ENCODE assay signal across 29 cellular contexts in genomic region chr6:137490961-137491360, GRCh38. TPM values are rescaled to one million over a fixed set of nuclear protein-coding genes. Genes with fewer than 3 reads are reported as not detected.
"Had no signal": no experiment of that assay in that cellular context is flagged by ENCODE, and none has a peak within 500 bp of the region (broad histone marks: within the 10 kb centered on the region; RNA-seq: fewer than 3 reads in every experiment).

No MANE protein-coding gene starts in this region.

- H3K9me3 ChIP-seq: mucosa of descending colon, psoas muscle, right lobe of liver, suprapubic skin, transverse colon, vagina had no signal

- H3K9me3 Mint-ChIP-seq: activated CD8-positive, alpha-beta T cell treated with anti-CD3 and anti-CD28 coated beads for 36 hours; activated T-helper 17 cell treated with anti-CD3 and anti-CD28 coated beads, Interleukin-2, amount 50 U/mL, for 72 hours; effector memory CD8-positive, alpha-beta T cell; neural crest cell; stimulated activated naive CD8-positive, alpha-beta T cell treated with anti-CD3 and anti-CD28 coated beads, Interleukin-15, Interleukin-2, amounts not matched to agents 100 ng/mL and 50 ng/mL, for 24 hours had no signal

- H3K4me1 ChIP-seq: foreskin keratinocyte, right lobe of liver had no signal

- H3K27ac ChIP-seq: epithelial cell of prostate, foreskin keratinocyte, psoas muscle, right lobe of liver, suprapubic skin, transverse colon, vagina had no signal

- H3K27ac Mint-ChIP-seq: activated CD8-positive, alpha-beta T cell treated with anti-CD3 and anti-CD28 coated beads for 36 hours; activated naive CD8-positive, alpha-beta T cell treated with anti-CD3 and anti-CD28 coated beads, Interleukin-2, amount 50 U/mL, for 24 hours; activated T-helper 17 cell treated with anti-CD3 and anti-CD28 coated beads, Interleukin-2, amount 50 U/mL, for 72 hours; effector memory CD8-positive, alpha-beta T cell; memory B cell; stimulated activated naive CD8-positive, alpha-beta T cell treated with anti-CD3 and anti-CD28 coated beads, Interleukin-15, Interleukin-2, amounts not matched to agents 100 ng/mL and 50 ng/mL, for 24 hours had no signal

- H3K4me3 Mint-ChIP-seq: activated CD4-positive, alpha-beta T cell treated with anti-CD3 and anti-CD28 coated beads, Interleukin-2, amount 10 ng/mL, durations not matched to agents 24 days and 14 days; activated CD8-positive, alpha-beta T cell treated with anti-CD3 and anti-CD28 coated beads for 36 hours; activated naive CD8-positive, alpha-beta T cell treated with anti-CD3 and anti-CD28 coated beads, Interleukin-2, amount 50 U/mL, for 24 hours; effector memory CD8-positive, alpha-beta T cell; memory B cell; neural crest cell; stimulated activated naive CD8-positive, alpha-beta T cell treated with anti-CD3 and anti-CD28 coated beads, Interleukin-15, Interleukin-2, amounts not matched to agents 100 ng/mL and 50 ng/mL, for 24 hours had no signal

- ATAC-seq: activated CD8-positive, alpha-beta T cell treated with anti-CD3 and anti-CD28 coated beads for 36 hours; activated naive CD8-positive, alpha-beta T cell treated with anti-CD3 and anti-CD28 coated beads, Interleukin-2, amount 50 U/mL, for 24 hours; effector memory CD8-positive, alpha-beta T cell; foreskin keratinocyte; mucosa of descending colon; psoas muscle; right lobe of liver had no signal

- H3K36me3 ChIP-seq: right lobe of liver, suprapubic skin, transverse colon, vagina had no signal

- DNase-seq: activated naive CD4-positive, alpha-beta T cell; activated naive CD8-positive, alpha-beta T cell treated with anti-CD3 and anti-CD28 coated beads, Interleukin-2, amount 50 U/mL, for 24 hours; activated T-cell treated with anti-CD3 and anti-CD28 coated beads, Interleukin-2, amount 50 U/mL, for 1 hour; anterior cingulate cortex; caudate nucleus; effector memory CD8-positive, alpha-beta T cell; foreskin keratinocyte; mucosa of descending colon; naive B cell; psoas muscle; right lobe of liver; small intestine; stimulated activated CD4-positive, alpha-beta T cell treated with anti-CD3 and anti-CD28 coated beads, Interleukin-15, amount 100 ng/mL, for 24 hours; stimulated activated CD4-positive, alpha-beta T cell treated with anti-CD3 and anti-CD28 coated beads, Interleukin-2, amount 100 ng/mL, for 48 hours; transverse colon had no signal

- H3K36me3 Mint-ChIP-seq: brain had no signal

- H3K4me3 ChIP-seq: mucosa of descending colon, psoas muscle, right lobe of liver, suprapubic skin, transverse colon, vagina had no signal

RNA-seq across cellular contexts. Expression of gene OLIG3, which starts 3.2 kb away (rescaled TPM):
- total RNA-seq: activated CD4-positive, alpha-beta T cell treated with anti-CD3 and anti-CD28 coated beads, Interleukin-2, amount 10 ng/mL, durations not matched to agents 24 days and 14 days; dermis microvascular lymphatic vessel endothelial cell; fibroblast of lung; foreskin keratinocyte; liver; mucosa of descending colon; osteocyte; psoas muscle; right lobe of liver; transverse colon; vagina had no signal
